Comparison of ENCODE assay signal across 8 cellular contexts in genomic region chr1:84298336-84298687, GRCh38. TPM values are rescaled to one million over a fixed set of nuclear protein-coding genes. Genes with fewer than 3 reads are reported as not detected.
DNase-seq lines count a peak whose midpoint lies in the region; ATAC-seq, FAIRE-seq and TF ChIP-seq lines count a peak whose summit lies in the region.

No MANE protein-coding gene starts in this region.

- no peaks in the 10 kb centered on the region; the same call in 1 of the 3 replicates for H3K36me3 Mint-ChIP-seq in GM23338 (ENCODE audit: low read depth)
- peaks cover 2% of the 10 kb centered on the region for H3K36me3 Mint-ChIP-seq in activated B cell treated with CpG ODN at 0.5 μM for 24 hours (ENCODE audit: low read depth)

- TF ChIP-seq CTCF in GM23338 (conservative IDR thresholded peaks at IDR 0.05; ENCODE audit: low read depth in 2 of 2), result no peak
- TF ChIP-seq CTCF in activated B cell treated with CpG ODN at 0.5 μM for 24 hours (IDR thresholded peaks at IDR 0.05), result no peak
- TF ChIP-seq CTCF in keratinocyte (optimal IDR thresholded peaks at IDR 0.05 in 1 of 3, IDR thresholded peaks at IDR 0.05 in 1 of 3, conservative IDR thresholded peaks at IDR 0.05 in 1 of 3; ENCODE audit: extremely low read depth in 1 of 3, insufficient read depth in 2 of 3, low read length in 3 of 3), result no peak

- H3K4me3 Mint-ChIP-seq in GM23338, result peak overlapping the region; percentile 89
- H3K4me3 Mint-ChIP-seq in activated B cell treated with CpG ODN at 0.5 μM for 24 hours, result peak overlapping the region; percentile 90

- H3K9ac ChIP-seq in Karpas-422 (ENCODE audit: low read length), result peak overlapping the region; percentile 92
- peak overlapping the region; percentile 77 for H3K9ac ChIP-seq in keratinocyte (ENCODE audit: control insufficient read depth, extremely low read depth, insufficient read depth, low read length)

- no peaks in the 10 kb centered on the region for H3K9me3 ChIP-seq in Karpas-422 (ENCODE audit: low read length)
- H3K9me3 ChIP-seq in keratinocyte (ENCODE audit: control insufficient read depth, low read depth, low read length), result no peaks in the 10 kb centered on the region

- H3K4me3 ChIP-seq in GM23338 (peak overlapping the region; percentile 97), Karpas-422 (ENCODE audit: low read length) (peak overlapping the region; percentile 82), keratinocyte (ENCODE audit: control insufficient read depth in 2 of 3, extremely low read depth in 1 of 3, insufficient read depth in 2 of 3, low read depth in 1 of 3, low read length in 3 of 3) (peak overlapping the region; percentile 74 to 91 (median 90))

- H3K27me3 Mint-ChIP-seq in GM23338 (ENCODE audit: insufficient read depth, low read depth, poor library complexity) (peaks cover 2% of the 10 kb centered on the region), activated B cell treated with CpG ODN at 0.5 μM for 24 hours (peaks cover 8% of the 10 kb centered on the region)

- H3K79me2 ChIP-seq in GM23338 (replicated peaks; ENCODE audit: insufficient read depth), result no peaks in the 10 kb centered on the region
- H3K79me2 ChIP-seq in Karpas-422 (ENCODE audit: low read length), result no peaks in the 10 kb centered on the region
- no peaks in the 10 kb centered on the region for H3K79me2 ChIP-seq in keratinocyte (ENCODE audit: control insufficient read depth, insufficient read depth, low read length)

- CTCF ChIA-PET in activated B cell treated with CpG ODN at 0.5 μM for 24 hours (lab: Charles Lee), result no interaction called here

- DNase-seq in NCI-H1694 treated with DMSO at 0.1 percent for 48 hours (lab: John Stamatoyannopoulos, UW) (peak; percentile 35), NCI-H1694 (lab: John Stamatoyannopoulos, UW) (no peak), GM23338 (ENCODE audit: low spot score) (peak; percentile 49), Karpas-422 (peak; percentile 71), activated B cell treated with CpG ODN at 0.5 μM for 24 hours (peak; percentile 58), cerebellar cortex (ENCODE audit: low spot score) (peak; percentile 25), keratinocyte (ENCODE audit: low read depth, low spot score) (no peak)
- DNase-seq in stimulated activated CD4-positive, alpha-beta T cell treated with anti-CD3 and anti-CD28 coated beads, Interleukin-1b, Interleukin-23, amount 100 ng/mL, for 24 hours (ENCODE audit: low read depth in 4 of 4, low spot score in 1 of 4), result peak; percentile 1 to 35 (median 18)

- FAIRE-seq in keratinocyte (lab: Jason Lieb, UNC), result no peak

- H3K27ac ChIP-seq in GM23338 (ENCODE audit: low read depth) (no peak overlapping the region), Karpas-422 (ENCODE audit: low read length) (no peak overlapping the region), keratinocyte (ENCODE audit: control insufficient read depth, insufficient read depth, low read length) (peak overlapping the region; percentile 45)

- H3K9me1 ChIP-seq in keratinocyte (ENCODE audit: control insufficient read depth, extremely low read depth, insufficient read depth, low read length), result peaks cover 2% of the 10 kb centered on the region

- no peaks in the 10 kb centered on the region for H4K20me1 ChIP-seq in GM23338 (replicated peaks; ENCODE audit: insufficient read depth)
- no peaks in the 10 kb centered on the region for H4K20me1 ChIP-seq in Karpas-422 (ENCODE audit: insufficient read depth, low read depth, low read length)
- H4K20me1 ChIP-seq in keratinocyte (ENCODE audit: control insufficient read depth, extremely low read depth, insufficient read depth, low read length), result no peaks in the 10 kb centered on the region

- peaks cover 34% of the 10 kb centered on the region for H3K4me1 Mint-ChIP-seq in GM23338
- peaks cover 34% of the 10 kb centered on the region for H3K4me1 Mint-ChIP-seq in activated B cell treated with CpG ODN at 0.5 μM for 24 hours

- POLR2A ChIA-PET in activated B cell treated with CpG ODN at 0.5 μM for 24 hours (lab: Charles Lee), result interaction anchor here (0.7 to 2.5 kb wide), 6 partner anchors 130 to 285 kb away, joined by 3 to 14 read pairs (median 4); partner anchors contain the start of gene PRKACB

- intact Hi-C loops in activated B cell treated with CpG ODN at 0.5 μM for 24 hours (cut with micrococcal nuclease), result loop anchor here (1.0 to 10.0 kb wide), 7 partner anchors 27 to 976 kb away; partner anchors contain the start of genes BCL10, PRKACB, RPF1 and SSX2IP

- no peaks in the 10 kb centered on the region for H3F3A ChIP-seq in GM23338 (replicated peaks; ENCODE audit: low read depth)

- dilution Hi-C loops in keratinocyte (cut with MboI; ENCODE audit: extremely low pct_ligation_motif_present, low sequenced_read_pairs), result no loop called here

- H3K27me3 ChIP-seq in GM23338 (ENCODE audit: insufficient read depth), result no peaks in the 10 kb centered on the region
- no peaks in the 10 kb centered on the region for H3K27me3 ChIP-seq in Karpas-422 (ENCODE audit: low read length)
- no peaks in the 10 kb centered on the region for H3K27me3 ChIP-seq in keratinocyte (ENCODE audit: control insufficient read depth, extremely low read depth, insufficient read depth, low read length)

- H3K4me1 ChIP-seq in GM23338 (ENCODE audit: insufficient read depth) (peaks cover 37% of the 10 kb centered on the region), Karpas-422 (ENCODE audit: low read length) (peaks cover 50% of the 10 kb centered on the region), keratinocyte (ENCODE audit: control insufficient read depth, extremely low read depth, insufficient read depth, low read length) (peaks cover 17% of the 10 kb centered on the region)

- H3K9me2 ChIP-seq in GM23338 (ENCODE audit: insufficient read depth) (no peaks in the 10 kb centered on the region), Karpas-422 (replicated peaks; ENCODE audit: insufficient read depth, low read length) (no peaks in the 10 kb centered on the region)

- ATAC-seq in GM23338 (peak; percentile 81), activated B cell treated with CpG ODN at 0.5 μM for 24 hours (ENCODE audit: low read depth) (peak; percentile 91)

- H2AFZ ChIP-seq in GM23338, result peak overlapping the region; percentile 98
- peak overlapping the region; percentile 93 for H2AFZ ChIP-seq in Karpas-422 (ENCODE audit: low read length)
- peak overlapping the region; percentile 98 for H2AFZ ChIP-seq in keratinocyte (ENCODE audit: control insufficient read depth, low read length)

- H3K4me2 ChIP-seq in GM23338 (peak overlapping the region; percentile 83), Karpas-422 (ENCODE audit: low read depth, low read length, poor library complexity, severe bottlenecking) (peak overlapping the region; percentile 91), keratinocyte (ENCODE audit: control insufficient read depth, extremely low read depth, insufficient read depth, low read depth, low read length) (peak overlapping the region; percentile 86)

- no peaks in the 10 kb centered on the region; the same call in 1 of the 2 replicates for H3K36me3 ChIP-seq in GM23338 (ENCODE audit: insufficient read depth)
- H3K36me3 ChIP-seq in Karpas-422 (ENCODE audit: insufficient read depth, low read length), result no peaks in the 10 kb centered on the region
- no peaks in the 10 kb centered on the region for H3K36me3 ChIP-seq in keratinocyte (ENCODE audit: control insufficient read depth in 2 of 2, extremely low read depth in 1 of 2, insufficient read depth in 2 of 2, low read length in 2 of 2)

- H3K27ac Mint-ChIP-seq in GM23338, result no peak overlapping the region
- peak overlapping the region; percentile 74 for H3K27ac Mint-ChIP-seq in activated B cell treated with CpG ODN at 0.5 μM for 24 hours

- no peaks in the 10 kb centered on the region; the same call in 2 of the 3 replicates for H3K9me3 Mint-ChIP-seq in GM23338
- peaks cover 5% of the 10 kb centered on the region for H3K9me3 Mint-ChIP-seq in activated B cell treated with CpG ODN at 0.5 μM for 24 hours

TF ChIP-seq in GM23338, 12 proteins besides CTCF, POLR2A, EP300 and RAD21:
- no peak; the same call in 1 of the 2 replicates for TF ChIP-seq POLR2AphosphoS5 (IDR thresholded peaks at IDR 0.05; ENCODE audit: low read depth)
- TF ChIP-seq JUNB (IDR thresholded peaks at IDR 0.05; ENCODE audit: unreplicated experiment), result no peak
- TF ChIP-seq EZH2 (IDR thresholded peaks at IDR 0.05; ENCODE audit: low read depth, unreplicated experiment), result no peak
- no peak for TF ChIP-seq EZH2phosphoT487 (IDR thresholded peaks at IDR 0.05; ENCODE audit: unreplicated experiment)

RNA-seq across cellular contexts. Expression of gene SAMD13, which starts 3.2 kb away (rescaled TPM):
- 3.6 and 4.7 TPM in 2 replicates for total RNA-seq in GM23338 (2014; rRNA removed; shearing (Covaris generic))
- 2.1 and 2.5 TPM in 2 replicates for polyA plus RNA-seq in GM23338 (2016; fragmentation: Nextera tagmentation; extraction: Ambion mirVana)
- total RNA-seq in Karpas-422 (2014; rRNA removed; shearing (Covaris generic); ENCODE audit: low replicate concordance), result 1.6 and 3.1 TPM in 2 replicates
- total RNA-seq in activated B cell treated with CpG ODN at 0.5 μM for 24 hours, result 0.18 TPM in 1 of 2 replicates, not detected in the other
- polyA plus RNA-seq in keratinocyte, result 0.32 to 0.75 TPM (median 0.48 TPM) in 3 replicates
- 0.20 TPM for polyA plus RNA-seq in keratinocyte (2011; ENCODE audit: low read depth)
- 0.51 and 0.85 TPM in 2 replicates for polyA plus RNA-seq in keratinocyte (2011; cell fraction: cytosol; rRNA removed)
- 0.11 and 0.32 TPM in 2 replicates for polyA plus RNA-seq in keratinocyte (2011; cell fraction: nucleus; rRNA removed)
- polyA plus RNA-seq in keratinocyte (2012; ENCODE audit: low replicate concordance), result 0.55 and 0.90 TPM in 2 replicates
- 0.54 TPM in 1 of 3 replicates, not detected in the others for polyA minus RNA-seq in keratinocyte
- not detected for polyA minus RNA-seq in keratinocyte (2011; cell fraction: cytosol; rRNA and poly(A)+ RNA removed)
- polyA minus RNA-seq in keratinocyte (2011; cell fraction: nucleus; rRNA and poly(A)+ RNA removed), result not detected in 2 replicates

Comparison
In these comparisons a context has a peak if more than half of its experiments do, and no peak if none do; other contexts are left out.
1. DNase-seq: peak in NCI-H1694 treated with DMSO at 0.1 percent for 48 hours (single experiment), GM23338 (single experiment), Karpas-422 (single experiment), activated B cell treated with CpG ODN at 0.5 μM for 24 hours (single experiment), cerebellar cortex (single experiment) and stimulated activated CD4-positive, alpha-beta T cell treated with anti-CD3 and anti-CD28 coated beads, Interleukin-1b, Interleukin-23, amount 100 ng/mL, for 24 hours (4 of 4); none in NCI-H1694 (single experiment) and keratinocyte (single experiment).
2. Peak in every context shown above with its lines, with median percentiles within 50 percentile points of each other: H2AFZ ChIP-seq, H3K4me2 ChIP-seq and H3K4me3 ChIP-seq.